ENCODE assay signal across 1 cellular context in the genomic region with DNA sequence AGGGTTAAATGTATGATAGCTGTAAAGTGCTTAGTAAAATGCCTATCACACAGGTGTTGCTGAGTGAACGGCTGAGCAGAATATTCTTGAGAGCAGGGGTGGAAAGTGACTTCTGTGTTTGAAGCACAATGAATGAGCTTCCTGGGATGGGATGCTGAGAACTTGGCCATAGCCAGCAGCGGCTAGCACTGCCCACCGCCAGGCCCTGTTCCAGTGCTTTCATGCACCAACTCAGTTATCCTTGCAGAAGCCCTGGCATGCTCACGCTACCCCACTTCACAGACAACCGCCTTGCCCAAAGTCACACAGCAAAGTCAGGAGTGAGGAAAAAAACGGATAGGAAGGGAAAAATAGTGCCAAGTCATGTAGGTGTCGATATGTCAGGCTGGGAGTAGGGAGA.
TF ChIP-seq lines count a peak whose summit lies in the region.

No MANE protein-coding gene starts in this region.

TF ChIP-seq in WTC11, 78 proteins besides CTCF, POLR2A, EP300 and RAD21 (continued from another document):
- TF ChIP-seq ZNF423 (CRISPR knock-in tag; IDR thresholded peaks at IDR 0.05) (no peak), SP1 (CRISPR knock-in tag; conservative IDR thresholded peaks at IDR 0.05) (no peak), RORB (CRISPR knock-in tag; IDR thresholded peaks at IDR 0.05) (no peak), FOXK1 (CRISPR knock-in tag; IDR thresholded peaks at IDR 0.05) (no peak), E2F4 (CRISPR knock-in tag; IDR thresholded peaks at IDR 0.05; ENCODE audit: borderline replicate concordance, low read depth) (no peak), ZNF532 (CRISPR knock-in tag; IDR thresholded peaks at IDR 0.05; ENCODE audit: borderline replicate concordance) (no peak), ZNF219 (CRISPR knock-in tag; IDR thresholded peaks at IDR 0.05; ENCODE audit: borderline replicate concordance) (no peak), MAX (CRISPR knock-in tag; IDR thresholded peaks at IDR 0.05) (no peak)
- TF ChIP-seq, protein P1, sequence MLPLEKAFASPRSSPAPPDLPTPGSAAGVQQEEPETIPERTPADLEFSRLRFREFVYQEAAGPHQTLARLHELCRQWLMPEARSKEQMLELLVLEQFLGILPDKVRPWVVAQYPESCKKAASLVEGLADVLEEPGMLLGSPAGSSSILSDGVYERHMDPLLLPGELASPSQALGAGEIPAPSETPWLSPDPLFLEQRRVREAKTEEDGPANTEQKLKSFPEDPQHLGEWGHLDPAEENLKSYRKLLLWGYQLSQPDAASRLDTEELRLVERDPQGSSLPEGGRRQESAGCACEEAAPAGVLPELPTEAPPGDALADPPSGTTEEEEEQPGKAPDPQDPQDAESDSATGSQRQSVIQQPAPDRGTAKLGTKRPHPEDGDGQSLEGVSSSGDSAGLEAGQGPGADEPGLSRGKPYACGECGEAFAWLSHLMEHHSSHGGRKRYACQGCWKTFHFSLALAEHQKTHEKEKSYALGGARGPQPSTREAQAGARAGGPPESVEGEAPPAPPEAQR (CRISPR knock-in tag; IDR thresholded peaks at IDR 0.05), result no peak
- TF ChIP-seq, protein P2, sequence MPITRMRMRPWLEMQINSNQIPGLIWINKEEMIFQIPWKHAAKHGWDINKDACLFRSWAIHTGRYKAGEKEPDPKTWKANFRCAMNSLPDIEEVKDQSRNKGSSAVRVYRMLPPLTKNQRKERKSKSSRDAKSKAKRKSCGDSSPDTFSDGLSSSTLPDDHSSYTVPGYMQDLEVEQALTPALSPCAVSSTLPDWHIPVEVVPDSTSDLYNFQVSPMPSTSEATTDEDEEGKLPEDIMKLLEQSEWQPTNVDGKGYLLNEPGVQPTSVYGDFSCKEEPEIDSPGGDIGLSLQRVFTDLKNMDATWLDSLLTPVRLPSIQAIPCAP (CRISPR knock-in tag; IDR thresholded peaks at IDR 0.05), result no peak
- TF ChIP-seq, protein P3, sequence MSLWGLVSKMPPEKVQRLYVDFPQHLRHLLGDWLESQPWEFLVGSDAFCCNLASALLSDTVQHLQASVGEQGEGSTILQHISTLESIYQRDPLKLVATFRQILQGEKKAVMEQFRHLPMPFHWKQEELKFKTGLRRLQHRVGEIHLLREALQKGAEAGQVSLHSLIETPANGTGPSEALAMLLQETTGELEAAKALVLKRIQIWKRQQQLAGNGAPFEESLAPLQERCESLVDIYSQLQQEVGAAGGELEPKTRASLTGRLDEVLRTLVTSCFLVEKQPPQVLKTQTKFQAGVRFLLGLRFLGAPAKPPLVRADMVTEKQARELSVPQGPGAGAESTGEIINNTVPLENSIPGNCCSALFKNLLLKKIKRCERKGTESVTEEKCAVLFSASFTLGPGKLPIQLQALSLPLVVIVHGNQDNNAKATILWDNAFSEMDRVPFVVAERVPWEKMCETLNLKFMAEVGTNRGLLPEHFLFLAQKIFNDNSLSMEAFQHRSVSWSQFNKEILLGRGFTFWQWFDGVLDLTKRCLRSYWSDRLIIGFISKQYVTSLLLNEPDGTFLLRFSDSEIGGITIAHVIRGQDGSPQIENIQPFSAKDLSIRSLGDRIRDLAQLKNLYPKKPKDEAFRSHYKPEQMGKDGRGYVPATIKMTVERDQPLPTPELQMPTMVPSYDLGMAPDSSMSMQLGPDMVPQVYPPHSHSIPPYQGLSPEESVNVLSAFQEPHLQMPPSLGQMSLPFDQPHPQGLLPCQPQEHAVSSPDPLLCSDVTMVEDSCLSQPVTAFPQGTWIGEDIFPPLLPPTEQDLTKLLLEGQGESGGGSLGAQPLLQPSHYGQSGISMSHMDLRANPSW (CRISPR knock-in tag; conservative IDR thresholded peaks at IDR 0.05; ENCODE audit: low read depth), result no peak
- TF ChIP-seq, protein P4, sequence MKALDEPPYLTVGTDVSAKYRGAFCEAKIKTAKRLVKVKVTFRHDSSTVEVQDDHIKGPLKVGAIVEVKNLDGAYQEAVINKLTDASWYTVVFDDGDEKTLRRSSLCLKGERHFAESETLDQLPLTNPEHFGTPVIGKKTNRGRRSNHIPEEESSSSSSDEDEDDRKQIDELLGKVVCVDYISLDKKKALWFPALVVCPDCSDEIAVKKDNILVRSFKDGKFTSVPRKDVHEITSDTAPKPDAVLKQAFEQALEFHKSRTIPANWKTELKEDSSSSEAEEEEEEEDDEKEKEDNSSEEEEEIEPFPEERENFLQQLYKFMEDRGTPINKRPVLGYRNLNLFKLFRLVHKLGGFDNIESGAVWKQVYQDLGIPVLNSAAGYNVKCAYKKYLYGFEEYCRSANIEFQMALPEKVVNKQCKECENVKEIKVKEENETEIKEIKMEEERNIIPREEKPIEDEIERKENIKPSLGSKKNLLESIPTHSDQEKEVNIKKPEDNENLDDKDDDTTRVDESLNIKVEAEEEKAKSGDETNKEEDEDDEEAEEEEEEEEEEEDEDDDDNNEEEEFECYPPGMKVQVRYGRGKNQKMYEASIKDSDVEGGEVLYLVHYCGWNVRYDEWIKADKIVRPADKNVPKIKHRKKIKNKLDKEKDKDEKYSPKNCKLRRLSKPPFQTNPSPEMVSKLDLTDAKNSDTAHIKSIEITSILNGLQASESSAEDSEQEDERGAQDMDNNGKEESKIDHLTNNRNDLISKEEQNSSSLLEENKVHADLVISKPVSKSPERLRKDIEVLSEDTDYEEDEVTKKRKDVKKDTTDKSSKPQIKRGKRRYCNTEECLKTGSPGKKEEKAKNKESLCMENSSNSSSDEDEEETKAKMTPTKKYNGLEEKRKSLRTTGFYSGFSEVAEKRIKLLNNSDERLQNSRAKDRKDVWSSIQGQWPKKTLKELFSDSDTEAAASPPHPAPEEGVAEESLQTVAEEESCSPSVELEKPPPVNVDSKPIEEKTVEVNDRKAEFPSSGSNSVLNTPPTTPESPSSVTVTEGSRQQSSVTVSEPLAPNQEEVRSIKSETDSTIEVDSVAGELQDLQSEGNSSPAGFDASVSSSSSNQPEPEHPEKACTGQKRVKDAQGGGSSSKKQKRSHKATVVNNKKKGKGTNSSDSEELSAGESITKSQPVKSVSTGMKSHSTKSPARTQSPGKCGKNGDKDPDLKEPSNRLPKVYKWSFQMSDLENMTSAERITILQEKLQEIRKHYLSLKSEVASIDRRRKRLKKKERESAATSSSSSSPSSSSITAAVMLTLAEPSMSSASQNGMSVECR (CRISPR knock-in tag; IDR thresholded peaks at IDR 0.05; ENCODE audit: borderline replicate concordance), result no peak
- TF ChIP-seq, protein P5, sequence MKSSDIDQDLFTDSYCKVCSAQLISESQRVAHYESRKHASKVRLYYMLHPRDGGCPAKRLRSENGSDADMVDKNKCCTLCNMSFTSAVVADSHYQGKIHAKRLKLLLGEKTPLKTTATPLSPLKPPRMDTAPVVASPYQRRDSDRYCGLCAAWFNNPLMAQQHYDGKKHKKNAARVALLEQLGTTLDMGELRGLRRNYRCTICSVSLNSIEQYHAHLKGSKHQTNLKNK (CRISPR knock-in tag; IDR thresholded peaks at IDR 0.05), result no peak
